Comparison of ENCODE assay signal across 1 cellular context in the genomic region with DNA sequence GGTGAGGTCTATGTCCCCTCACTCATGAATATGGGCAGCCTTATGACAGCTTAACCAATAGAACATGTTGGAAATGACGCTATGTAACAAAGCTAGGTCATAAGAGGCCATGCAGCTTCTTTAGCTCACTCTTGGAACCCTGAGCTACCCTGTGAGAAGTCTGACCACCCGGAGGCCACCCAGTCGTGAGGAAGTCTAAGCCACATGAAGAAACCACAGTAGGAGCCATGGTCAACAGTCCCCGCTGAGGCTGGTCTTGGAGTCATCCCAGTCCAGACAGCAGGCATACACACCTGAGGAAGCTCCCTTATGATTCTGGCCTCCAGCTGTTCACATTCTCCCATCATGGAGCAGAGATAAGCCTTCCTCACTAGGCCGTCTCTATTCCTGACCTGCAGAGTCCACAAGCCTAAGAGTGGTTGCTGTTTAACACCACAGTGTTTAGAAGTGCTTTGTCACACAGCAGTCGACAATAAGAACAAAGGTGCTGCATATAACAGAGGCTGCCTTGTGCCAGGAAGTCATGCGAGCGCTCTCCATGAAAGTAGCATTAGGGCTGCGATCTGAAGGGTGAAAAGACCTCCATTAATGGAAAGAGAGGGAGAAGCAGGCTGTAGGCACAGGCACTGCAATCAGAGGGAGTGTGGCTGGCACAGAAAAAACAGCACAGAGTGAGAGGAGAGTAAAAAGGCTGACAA.
TF ChIP-seq lines count a peak whose summit lies in the region.

No MANE protein-coding gene starts in this region.

TF ChIP-seq in HEK293, 187 proteins besides CTCF, POLR2A, EP300 and RAD21:
- no peak for TF ChIP-seq ZBTB17 (tag by site-specific recombination; IDR thresholded peaks at IDR 0.05)
- TF ChIP-seq ZIC2 (tag by site-specific recombination; IDR thresholded peaks at IDR 0.05), result peak; percentile 88
- TF ChIP-seq SALL2 (tag by site-specific recombination; IDR thresholded peaks at IDR 0.05; ENCODE audit: borderline replicate concordance), result no peak
- TF ChIP-seq ZNF341 (tag by site-specific recombination; IDR thresholded peaks at IDR 0.05; ENCODE audit: low read depth), result peak; percentile 18; the same call in 1 of the 2 replicates
TF ChIP-seq in HEK293: peak in this region for 2.
